In genomic region chr10:73581912-73582311, GRCh38 we compare ENCODE assay signal across 34 cellular contexts. TPM values are rescaled to one million over a fixed set of nuclear protein-coding genes. Genes with fewer than 3 reads are reported as not detected.
A peak's percentile ranks its signal among the peaks of the same experiment; 100 is the strongest.
DNase-seq lines count a peak whose midpoint lies in the region; ATAC-seq, FAIRE-seq and TF ChIP-seq lines count a peak whose summit lies in the region.
"Had no signal": no experiment of that assay in that cellular context is flagged by ENCODE, and none has a peak within 500 bp of the region (broad histone marks: within the 10 kb centered on the region; RNA-seq: fewer than 3 reads in every experiment).

No MANE protein-coding gene starts in this region.

- H3K9me3 ChIP-seq in muscle layer of colon (ENCODE audit: low read length): no peaks in the 10 kb centered on the region

- peaks cover 31% of the 10 kb centered on the region for H3K4me1 ChIP-seq in muscle layer of colon (ENCODE audit: insufficient read depth, low read length)

- H3K4me1 Mint-ChIP-seq in endothelial cell (ENCODE audit: unreplicated experiment): peaks cover 41% of the 10 kb centered on the region
- H3K4me1 Mint-ChIP-seq: activated naive CD8-positive, alpha-beta T cell treated with anti-CD3 and anti-CD28 coated beads, Interleukin-2, amount 50 U/mL, for 24 hours; memory B cell; naive B cell; stimulated activated naive CD8-positive, alpha-beta T cell treated with anti-CD3 and anti-CD28 coated beads, Interleukin-15, amount 100 ng/mL, for 72 hours had no signal

- H3K9me3 Mint-ChIP-seq in endothelial cell (ENCODE audit: unreplicated experiment): no peaks in the 10 kb centered on the region
- H3K9me3 Mint-ChIP-seq: activated CD4-positive, alpha-beta memory T cell treated with anti-CD3 and anti-CD28 coated beads, Interleukin-2, amount 10 ng/mL, durations not matched to agents 7 days and 5 days; CD4-positive, alpha-beta memory T cell; stimulated activated naive CD8-positive, alpha-beta T cell treated with anti-CD3 and anti-CD28 coated beads, Interleukin-15, amount 100 ng/mL, for 72 hours had no signal

- H3K36me3 Mint-ChIP-seq in endothelial cell (ENCODE audit: low read depth, unreplicated experiment): peaks cover 26% of the 10 kb centered on the region
- H3K36me3 Mint-ChIP-seq: CD4-positive, alpha-beta memory T cell had no signal

- H3K36me3 ChIP-seq in muscle layer of colon (ENCODE audit: insufficient read depth, low read length): no peaks in the 10 kb centered on the region
- H3K36me3 ChIP-seq: brain microvascular endothelial cell had no signal

- peak overlapping the region; percentile 6 for H3K27ac Mint-ChIP-seq in endothelial cell (ENCODE audit: unreplicated experiment)
- H3K27ac Mint-ChIP-seq: activated CD4-positive, alpha-beta memory T cell treated with anti-CD3 and anti-CD28 coated beads, Interleukin-2, amount 10 ng/mL, durations not matched to agents 7 days and 5 days; activated naive CD8-positive, alpha-beta T cell treated with anti-CD3 and anti-CD28 coated beads, Interleukin-2, amount 50 U/mL, for 24 hours; memory B cell; stimulated activated naive CD8-positive, alpha-beta T cell treated with anti-CD3 and anti-CD28 coated beads, Interleukin-15, amount 100 ng/mL, for 72 hours had no signal

- peak overlapping the region; percentile 40 for H3K9ac ChIP-seq in muscle layer of colon (ENCODE audit: low read length)
- H3K9ac ChIP-seq: GM23248 had no signal

- ATAC-seq in GM18505 (IDR thresholded peaks at IDR 0.05; ENCODE audit: unreplicated experiment): no peak
- ATAC-seq: activated CD4-positive, CD25-positive, alpha-beta regulatory T cell treated with anti-CD3 and anti-CD28 coated beads, Interleukin-2, amount 50 U/mL, for 24 hours; activated naive CD8-positive, alpha-beta T cell treated with anti-CD3 and anti-CD28 coated beads, Interleukin-2, amount 50 U/mL, for 24 hours; left colon; right cardiac atrium; stimulated activated naive CD8-positive, alpha-beta T cell treated with anti-CD3 and anti-CD28 coated beads, Interleukin-15, amount 100 ng/mL, for 72 hours had no signal

- H3K27ac ChIP-seq in VCaP: peak overlapping the region; percentile 8; the same call in 1 of the 2 replicates
- no peak overlapping the region for H3K27ac ChIP-seq in muscle layer of colon (ENCODE audit: low read depth, low read length)
- H3K27ac ChIP-seq: brain microvascular endothelial cell, coronary artery, GM23248 had no signal

- no peak for TF ChIP-seq POLR2A in GM18505 (IDR thresholded peaks at IDR 0.05; ENCODE audit: borderline replicate concordance, extremely low read depth, insufficient read depth, insufficient read length)
- TF ChIP-seq POLR2A in GM12892 (IDR thresholded peaks at IDR 0.05; ENCODE audit: low read depth, low read length): no peak

- DNase-seq in endothelial cell (ENCODE audit: low spot score) (no peak), superior temporal gyrus (ENCODE audit: extremely low spot score) (peak; percentile 78), GM12892 (ENCODE audit: insufficient read length) (no peak), DMS79 treated with DMSO at 0.1 percent for 48 hours (lab: John Stamatoyannopoulos, UW) (no peak)
- DNase-seq in activated CD4-positive, alpha-beta T cell treated with anti-CD3 and anti-CD28 coated beads, Interleukin-2, amount 50 U/mL, for 1 hour: no peak
- DNase-seq: activated CD4-positive, alpha-beta memory T cell treated with anti-CD3 and anti-CD28 coated beads, Interleukin-2, amount 10 ng/mL, durations not matched to agents 7 days and 5 days; activated effector memory CD4-positive, alpha-beta T cell treated with anti-CD3 and anti-CD28 coated beads, Interleukin-2, amount 50 U/mL, for 16 hours; activated naive CD8-positive, alpha-beta T cell treated with anti-CD3 and anti-CD28 coated beads, Interleukin-2, amount 50 U/mL, for 24 hours; activated T-cell treated with anti-CD3 and anti-CD28 coated beads for 4 hours; brain microvascular endothelial cell; CD4-positive, alpha-beta memory T cell; DMS 273 treated with DMSO at 0.1 percent for 48 hours; GM23248; KG1; left colon; MM.1S; naive B cell; NCI-H1417 treated with DMSO at 0.1 percent for 48 hours; NK-92 treated with Interleukin-12 subunit alpha and Interleukin-12 subunit beta, amount 100 ng/mL, for 24 hours; right cardiac atrium; SHP77 treated with DMSO at 0.1 percent for 48 hours; stimulated activated naive CD8-positive, alpha-beta T cell treated with anti-CD3 and anti-CD28 coated beads, Interleukin-15, amount 100 ng/mL, for 72 hours; SW 1271; trophoblast cell had no signal

- FAIRE-seq in GM12892 (lab: Jason Lieb, UNC): no peak
- FAIRE-seq: G401.6 had no signal

- no peak for TF ChIP-seq CTCF in VCaP (conservative IDR thresholded peaks at IDR 0.05)
- no peak for TF ChIP-seq CTCF in endothelial cell (IDR thresholded peaks at IDR 0.05; ENCODE audit: unreplicated experiment)

- peak overlapping the region; percentile 39 for H3K4me3 Mint-ChIP-seq in endothelial cell (ENCODE audit: unreplicated experiment)
- H3K4me3 Mint-ChIP-seq: activated CD4-positive, alpha-beta memory T cell treated with anti-CD3 and anti-CD28 coated beads, Interleukin-2, amount 10 ng/mL, durations not matched to agents 7 days and 5 days; activated naive CD8-positive, alpha-beta T cell treated with anti-CD3 and anti-CD28 coated beads, Interleukin-2, amount 50 U/mL, for 24 hours; CD4-positive, alpha-beta memory T cell; memory B cell; naive B cell; stimulated activated naive CD8-positive, alpha-beta T cell treated with anti-CD3 and anti-CD28 coated beads, Interleukin-15, amount 100 ng/mL, for 72 hours had no signal

- H3K4me3 ChIP-seq in muscle layer of colon (ENCODE audit: low read depth in 1 of 2, low read length in 2 of 2): no peak overlapping the region
- H3K4me3 ChIP-seq: coronary artery, GM23248 had no signal

- H3K27me3 ChIP-seq in muscle layer of colon (ENCODE audit: control insufficient read depth in 1 of 2, insufficient read depth in 2 of 2, low read length in 2 of 2): no peaks in the 10 kb centered on the region
- H3K27me3 ChIP-seq: brain microvascular endothelial cell had no signal

- peaks cover 3% of the 10 kb centered on the region for H3K27me3 Mint-ChIP-seq in endothelial cell (ENCODE audit: unreplicated experiment)
- H3K27me3 Mint-ChIP-seq: activated CD4-positive, alpha-beta memory T cell treated with anti-CD3 and anti-CD28 coated beads, Interleukin-2, amount 10 ng/mL, durations not matched to agents 7 days and 5 days; activated naive CD8-positive, alpha-beta T cell treated with anti-CD3 and anti-CD28 coated beads, Interleukin-2, amount 50 U/mL, for 24 hours; CD4-positive, alpha-beta memory T cell; memory B cell; naive B cell; stimulated activated naive CD8-positive, alpha-beta T cell treated with anti-CD3 and anti-CD28 coated beads, Interleukin-15, amount 100 ng/mL, for 72 hours had no signal

RNA-seq across cellular contexts. Expression of gene USP54, which starts 9.2 kb away (rescaled TPM):
- 267 TPM for total RNA-seq in endothelial cell (ENCODE audit: unreplicated experiment)
- 4.6 TPM for polyA plus RNA-seq in GM12892 (2012; ENCODE audit: missing spikeins)

RNA-seq across cellular contexts. Expression of gene MYOZ1, which starts 59.4 kb away (rescaled TPM):
- 4.0 TPM for total RNA-seq in endothelial cell (ENCODE audit: unreplicated experiment)
- polyA plus RNA-seq in GM12892 (2012; ENCODE audit: missing spikeins): 0.45 TPM
- total RNA-seq: activated CD4-positive, alpha-beta memory T cell treated with anti-CD3 and anti-CD28 coated beads, Interleukin-2, amount 10 ng/mL, durations not matched to agents 7 days and 5 days; CD4-positive, alpha-beta memory T cell; HT1080; left colon; NCI-H460; osteoblast had no signal
- polyA plus RNA-seq: CD4-positive, alpha-beta memory T cell had no signal
